Comparison of ENCODE assay signal across 1 cellular context in genomic region chr2:154692927-154693326, GRCh38.
TF ChIP-seq lines count a peak whose summit lies in the region.

No MANE protein-coding gene starts in this region.

TF ChIP-seq in SK-N-SH, 30 proteins besides CTCF, POLR2A, EP300 and RAD21:
- TF ChIP-seq JUND (IDR thresholded peaks at IDR 0.05) = 0 out of 2 replicates have a peak, but pooled peaks have one; percentile 17
- no peak for TF ChIP-seq YY1 (IDR thresholded peaks at IDR 0.05; ENCODE audit: low read depth)
- TF ChIP-seq ZBTB33 (IDR thresholded peaks at IDR 0.05; ENCODE audit: borderline replicate concordance, low read depth) = no peak
- peak; percentile 4; the same call in 1 of the 2 replicates for TF ChIP-seq FOSL2 (IDR thresholded peaks at IDR 0.05; ENCODE audit: borderline replicate concordance, low read depth)
- TF ChIP-seq NFIC (IDR thresholded peaks at IDR 0.05; ENCODE audit: borderline replicate concordance) = no peak
